In genomic region chr17:29698837-29699236, GRCh38 we compare ENCODE assay signal across 16 cellular contexts.
DNase-seq lines count a peak whose midpoint lies in the region; ATAC-seq and TF ChIP-seq lines count a peak whose summit lies in the region.
"Had no signal": no experiment of that assay in that cellular context is flagged by ENCODE, and none has a peak within 500 bp of the region (broad histone marks: within the 10 kb centered on the region; RNA-seq: fewer than 3 reads in every experiment).

No MANE protein-coding gene starts in this region.

- H3K4me1 ChIP-seq in right atrium auricular region (peaks cover 0 to 32% of the 10 kb centered on the region in 2 donors), sigmoid colon (peaks cover 0 to 20% (median 16%) of the 10 kb centered on the region in 4 donors)

- H3K9ac ChIP-seq in SU-DHL-6 (ENCODE audit: low read length) = no peak overlapping the region

- no peak for DNase-seq in CD14-positive monocyte (ENCODE audit: low spot score)
- no peak for DNase-seq in right atrium auricular region (ENCODE audit: low spot score)
- no peak for DNase-seq in sigmoid colon
- DNase-seq in activated CD4-positive, alpha-beta memory T cell treated with anti-CD3 and anti-CD28 coated beads for 36 hours = no peak
- no peak for DNase-seq in hepatic stellate cell (ENCODE audit: low spot score)
- DNase-seq: activated CD8-positive, alpha-beta memory T cell treated with anti-CD3 and anti-CD28 coated beads, Interleukin-2, amount 10 ng/mL, durations not matched to agents 7 days and 5 days; activated gamma-delta T cell treated with Interleukin-2 at 50 U/mL for 16 hours; mammary epithelial cell; NCI-H1694 treated with DMSO at 0.1 percent for 48 hours; retina; T-helper 2 cell had no signal

- peaks cover 53 to 83% of the 10 kb centered on the region in 2 donors for H3K36me3 Mint-ChIP-seq in CD14-positive monocyte
- H3K36me3 Mint-ChIP-seq in activated CD4-positive, alpha-beta memory T cell treated with anti-CD3 and anti-CD28 coated beads for 36 hours = peaks cover 33% of the 10 kb centered on the region

- peaks cover 4% of the 10 kb centered on the region; the same call in 1 of the 2 replicates for H3K79me2 ChIP-seq in SU-DHL-6 (ENCODE audit: insufficient read depth, low read length)

- WGBS in sigmoid colon, 2 donors = 78 to 85% methylated on average over 1 of the region's 1 CpG

- peak overlapping the region; percentile 19; the same call in 1 of the 2 replicates for H3K27ac ChIP-seq in SU-DHL-6 (ENCODE audit: low read depth, low read length)
- peak overlapping the region; percentile 66 to 75 for H3K27ac ChIP-seq in right atrium auricular region
- H3K27ac ChIP-seq in sigmoid colon = peak overlapping the region; percentile 0 to 57 (median 38)

- no peaks in the 10 kb centered on the region for H4K20me1 ChIP-seq in SU-DHL-6 (ENCODE audit: low read depth, low read length)

- CTCF ChIA-PET in activated CD4-positive, alpha-beta memory T cell treated with anti-CD3 and anti-CD28 coated beads for 36 hours (lab: Charles Lee) = interaction anchor here (0.8 to 1.7 kb wide), 5 partner anchors 17 to 328 kb away, joined by 3 to 7 read pairs (median 4); no protein-coding TSS in a partner anchor

- no peak for TF ChIP-seq EP300 in sigmoid colon (IDR thresholded peaks at IDR 0.05)

- H3K9me2 ChIP-seq in SU-DHL-6 (replicated peaks; ENCODE audit: insufficient read depth, low read length) = no peaks in the 10 kb centered on the region

- no peaks in the 10 kb centered on the region for H3K27me3 Mint-ChIP-seq in CD14-positive monocyte (ENCODE audit: low read depth in 3 of 3)
- H3K27me3 Mint-ChIP-seq in activated CD4-positive, alpha-beta memory T cell treated with anti-CD3 and anti-CD28 coated beads for 36 hours = no peaks in the 10 kb centered on the region
- H3K27me3 Mint-ChIP-seq: activated CD8-positive, alpha-beta memory T cell treated with anti-CD3 and anti-CD28 coated beads, Interleukin-2, amount 10 ng/mL, durations not matched to agents 7 days and 5 days had no signal

- H3K4me3 Mint-ChIP-seq in CD14-positive monocyte = no peak overlapping the region
- H3K4me3 Mint-ChIP-seq in activated CD4-positive, alpha-beta memory T cell treated with anti-CD3 and anti-CD28 coated beads for 36 hours = no peak overlapping the region
- H3K4me3 Mint-ChIP-seq: activated CD8-positive, alpha-beta memory T cell treated with anti-CD3 and anti-CD28 coated beads, Interleukin-2, amount 10 ng/mL, durations not matched to agents 7 days and 5 days had no signal

- TF ChIP-seq POLR2A in sigmoid colon (IDR thresholded peaks at IDR 0.05) = no peak

- TF ChIP-seq CTCF in CD14-positive monocyte (IDR thresholded peaks at IDR 0.05) (no peak), SU-DHL-6 (IDR thresholded peaks at IDR 0.05; ENCODE audit: insufficient read depth, low read length, poor library complexity, severe bottlenecking) (no peak), right atrium auricular region (IDR thresholded peaks at IDR 0.05) (no peak), sigmoid colon (IDR thresholded peaks at IDR 0.05) (no peak)

- H3K4me3 ChIP-seq in SU-DHL-6 (ENCODE audit: insufficient read depth, low read length, poor library complexity, severe bottlenecking) (no peak overlapping the region), right atrium auricular region (no peak overlapping the region), sigmoid colon (no peak overlapping the region)
- H3K4me3 ChIP-seq: GM12878 had no signal

- H2AFZ ChIP-seq in SU-DHL-6 (ENCODE audit: low read depth, low read length, severe bottlenecking) = no peak overlapping the region

- no peak overlapping the region for H3K4me2 ChIP-seq in SU-DHL-6 (ENCODE audit: low read depth, low read length, poor library complexity, severe bottlenecking)

- no peak for ATAC-seq in GM18511 (IDR thresholded peaks at IDR 0.05; ENCODE audit: unreplicated experiment)
- no peak for ATAC-seq in GM19328 (IDR thresholded peaks at IDR 0.05; ENCODE audit: unreplicated experiment)
- ATAC-seq: activated CD4-positive, CD25-positive, alpha-beta regulatory T cell treated with anti-CD3 and anti-CD28 coated beads, Interleukin-2, amount 50 U/mL, for 24 hours; activated CD8-positive, alpha-beta memory T cell treated with anti-CD3 and anti-CD28 coated beads, Interleukin-2, amount 10 ng/mL, durations not matched to agents 7 days and 5 days; GM12878 had no signal

- H3K4me1 Mint-ChIP-seq in CD14-positive monocyte = peaks cover 35% of the 10 kb centered on the region
- peaks cover 9% of the 10 kb centered on the region for H3K4me1 Mint-ChIP-seq in activated CD4-positive, alpha-beta memory T cell treated with anti-CD3 and anti-CD28 coated beads for 36 hours (ENCODE audit: low read depth)

- intact Hi-C loops in CD14-positive monocyte (cut with micrococcal nuclease) = loop anchor here in 1 of 2 donors (5.0 kb wide), 1 partner anchor 33 kb away; no protein-coding TSS in a partner anchor
- intact Hi-C loops in sigmoid colon (cut with DNase I) = no loop called here
- intact Hi-C loops in activated CD4-positive, alpha-beta memory T cell treated with anti-CD3 and anti-CD28 coated beads for 36 hours (cut with micrococcal nuclease) = no loop called here

- peaks cover 0 to 3% (median 0%) of the 10 kb centered on the region in 7 donors for H3K9me3 Mint-ChIP-seq in CD14-positive monocyte
- H3K9me3 Mint-ChIP-seq in activated CD4-positive, alpha-beta memory T cell treated with anti-CD3 and anti-CD28 coated beads for 36 hours = no peaks in the 10 kb centered on the region

- POLR2A ChIA-PET in activated CD4-positive, alpha-beta memory T cell treated with anti-CD3 and anti-CD28 coated beads for 36 hours (lab: Charles Lee) = interaction anchor here (0.6 to 0.9 kb wide), 2 partner anchors 33 to 85 kb away, joined by 3 read pairs; no protein-coding TSS in a partner anchor

- H3K27me3 ChIP-seq in SU-DHL-6 (ENCODE audit: low read length) (no peaks in the 10 kb centered on the region), right atrium auricular region (no peaks in the 10 kb centered on the region), sigmoid colon (no peaks in the 10 kb centered on the region)

- H3K9me3 ChIP-seq in SU-DHL-6 (ENCODE audit: insufficient read depth, low read length) (no peaks in the 10 kb centered on the region), right atrium auricular region (no peaks in the 10 kb centered on the region), sigmoid colon (no peaks in the 10 kb centered on the region)

- H3K36me3 ChIP-seq in SU-DHL-6 (ENCODE audit: low read length) (peaks cover 21% of the 10 kb centered on the region; the same call in 1 of the 2 replicates), right atrium auricular region (peaks cover 34% of the 10 kb centered on the region), sigmoid colon (peaks cover 0 to 29% (median 0%) of the 10 kb centered on the region in 4 donors)

- 0 out of 2 replicates have a peak, but pooled peaks cover 6% of the 10 kb centered on the region for H3F3A ChIP-seq in SU-DHL-6 (ENCODE audit: insufficient read depth)

- H3K27ac Mint-ChIP-seq in CD14-positive monocyte = peak overlapping the region in 5 of 7 donors; percentile 30 to 79 (median 45)
- no peak overlapping the region for H3K27ac Mint-ChIP-seq in activated CD4-positive, alpha-beta memory T cell treated with anti-CD3 and anti-CD28 coated beads for 36 hours

Comparison
In these comparisons a context has a peak if more than half of its experiments do, and no peak if none do; other contexts are left out.
1. H3K27ac ChIP-seq: peak in every context shown above with its lines; median percentile 70 in right atrium auricular region; 38 in sigmoid colon; 19 in SU-DHL-6.